17 cellular contexts compared by ENCODE assay signal in genomic region chr7:157297071-157297638, GRCh38. TPM values are rescaled to one million over a fixed set of nuclear protein-coding genes. Genes with fewer than 3 reads are reported as not detected.
DNase-seq lines count a peak whose midpoint lies in the region; ATAC-seq and TF ChIP-seq lines count a peak whose summit lies in the region.
"Had no signal": no experiment of that assay in that cellular context is flagged by ENCODE, and none has a peak within 500 bp of the region (broad histone marks: within the 10 kb centered on the region; RNA-seq: fewer than 3 reads in every experiment).

No MANE protein-coding gene starts in this region.

- no peak overlapping the region for H3K27ac ChIP-seq in osteoblast (ENCODE audit: low read depth, low read length)
- H3K27ac ChIP-seq: A549, BLaER1, Peyer's patch had no signal

- peaks cover 3% of the 10 kb centered on the region for H3K4me1 ChIP-seq in osteoblast (ENCODE audit: insufficient read depth, low read length)

- H3K27ac Mint-ChIP-seq in activated T-cell treated with anti-CD3 and anti-CD28 coated beads, Interleukin-2, amount 50 U/mL, for 24 hours, result peak overlapping the region; percentile 2
- peak overlapping the region; percentile 79 for H3K27ac Mint-ChIP-seq in T-helper 17 cell

- no peaks in the 10 kb centered on the region for H3K36me3 Mint-ChIP-seq in activated T-cell treated with anti-CD3 and anti-CD28 coated beads, Interleukin-2, amount 50 U/mL, for 24 hours (ENCODE audit: low read depth)
- peaks cover 2% of the 10 kb centered on the region for H3K36me3 Mint-ChIP-seq in T-helper 17 cell (ENCODE audit: low read depth)

- no peak for TF ChIP-seq CTCF in osteoblast (IDR thresholded peaks at IDR 0.05; ENCODE audit: extremely low read depth, low read depth, low read length)

- no peaks in the 10 kb centered on the region for H3K79me2 ChIP-seq in osteoblast (ENCODE audit: insufficient read depth, low read length)

- no peaks in the 10 kb centered on the region for H3K36me3 ChIP-seq in H7 (replicated peaks; ENCODE audit: control insufficient read depth, insufficient read depth, low read length)
- no peaks in the 10 kb centered on the region for H3K36me3 ChIP-seq in osteoblast (ENCODE audit: insufficient read depth, low read length)
- H3K36me3 ChIP-seq: BLaER1, Peyer's patch had no signal

- no peaks in the 10 kb centered on the region for H3K27me3 ChIP-seq in H7 (ENCODE audit: control insufficient read depth, insufficient read depth, low read length)
- H3K27me3 ChIP-seq in osteoblast (ENCODE audit: insufficient read depth, low read length), result no peaks in the 10 kb centered on the region
- H3K27me3 ChIP-seq: BLaER1, Peyer's patch had no signal

- H3K27me3 Mint-ChIP-seq in activated T-cell treated with anti-CD3 and anti-CD28 coated beads, Interleukin-2, amount 50 U/mL, for 24 hours, result no peaks in the 10 kb centered on the region
- H3K27me3 Mint-ChIP-seq in T-helper 17 cell, result no peaks in the 10 kb centered on the region

- no peak overlapping the region for H3K4me3 ChIP-seq in H7 (ENCODE audit: insufficient read depth, low read depth, low read length)
- H3K4me3 ChIP-seq in osteoblast (ENCODE audit: insufficient read depth, low read length), result no peak overlapping the region
- H3K4me3 ChIP-seq: A549, BLaER1, Peyer's patch had no signal

- H3K4me3 Mint-ChIP-seq in activated T-cell treated with anti-CD3 and anti-CD28 coated beads, Interleukin-2, amount 50 U/mL, for 24 hours, result no peak overlapping the region
- no peak overlapping the region for H3K4me3 Mint-ChIP-seq in T-helper 17 cell

- no peak for DNase-seq in activated T-cell treated with anti-CD3 and anti-CD28 coated beads, Interleukin-2, amount 50 U/mL, for 24 hours
- DNase-seq in activated T-cell treated with anti-CD3 and anti-CD28 coated beads for 4 hours, result no peak
- peak; percentile 65 for DNase-seq in H7
- DNase-seq in T-helper 17 cell, result no peak
- peak; percentile 60 for DNase-seq in osteoblast (ENCODE audit: insufficient read length, low spot score, missing footprints)
- no peak for DNase-seq in NCI-H1930 (lab: John Stamatoyannopoulos, UW)
- DNase-seq in stimulated activated CD4-positive, alpha-beta T cell treated with anti-CD3 and anti-CD28 coated beads, Interleukin-4, amount 100 ng/mL, for 24 hours, result no peak
- DNase-seq: DMS79 treated with DMSO at 0.1 percent for 48 hours, GOT3, KG1, NCI-H187 treated with DMSO at 0.1 percent for 48 hours, NCI-H2171, NCI-H526 treated with DMSO at 0.1 percent for 48 hours, Peyer's patch had no signal

- H3K4me2 ChIP-seq in osteoblast (ENCODE audit: insufficient read depth, low read length), result no peak overlapping the region
- H3K4me2 ChIP-seq: A549, BLaER1 had no signal

- H3K9me3 ChIP-seq in T-helper 17 cell (ENCODE audit: control insufficient read depth, low read length, poor library complexity, severe bottlenecking) (no peaks in the 10 kb centered on the region), osteoblast (ENCODE audit: low read depth, low read length) (no peaks in the 10 kb centered on the region)
- H3K9me3 ChIP-seq: A549, BLaER1, Peyer's patch had no signal

- no peaks in the 10 kb centered on the region for H4K20me1 ChIP-seq in osteoblast (ENCODE audit: insufficient read depth, low read length)
- H4K20me1 ChIP-seq: BLaER1 had no signal

- H2AFZ ChIP-seq in osteoblast (ENCODE audit: low read length), result no peak overlapping the region

- H3K9me3 Mint-ChIP-seq in activated T-cell treated with anti-CD3 and anti-CD28 coated beads, Interleukin-2, amount 50 U/mL, for 24 hours, result no peaks in the 10 kb centered on the region

- H3K4me1 Mint-ChIP-seq in activated T-cell treated with anti-CD3 and anti-CD28 coated beads, Interleukin-2, amount 50 U/mL, for 24 hours (ENCODE audit: low read depth), result peaks cover 27% of the 10 kb centered on the region
- peaks cover 34% of the 10 kb centered on the region for H3K4me1 Mint-ChIP-seq in T-helper 17 cell

- no peak for ATAC-seq in T-helper 17 cell
- ATAC-seq: A549, Right ventricle myocardium inferior had no signal

RNA-seq across cellular contexts. Expression of gene DNAJB6, which starts 39.6 kb away (rescaled TPM):
- 206 and 230 TPM in 2 replicates for total RNA-seq in H7 (2014; rRNA removed; shearing (Covaris generic))
- total RNA-seq in T-helper 17 cell (100 to 1,000 TPM; 266 to 278 TPM), osteoblast (84.3 and 84.7 TPM in 2 replicates)

Comparison
In these comparisons a context has a peak if more than half of its experiments do, and no peak if none do; other contexts are left out.
1. DNase-seq: peak in H7 (single experiment) and osteoblast (single experiment); none in activated T-cell treated with anti-CD3 and anti-CD28 coated beads, Interleukin-2, amount 50 U/mL, for 24 hours (single experiment), activated T-cell treated with anti-CD3 and anti-CD28 coated beads for 4 hours (single experiment), T-helper 17 cell (0 of 3), NCI-H1930 (0 of 2) and stimulated activated CD4-positive, alpha-beta T cell treated with anti-CD3 and anti-CD28 coated beads, Interleukin-4, amount 100 ng/mL, for 24 hours (single experiment).